30 cellular contexts compared by ENCODE assay signal in the genomic region with DNA sequence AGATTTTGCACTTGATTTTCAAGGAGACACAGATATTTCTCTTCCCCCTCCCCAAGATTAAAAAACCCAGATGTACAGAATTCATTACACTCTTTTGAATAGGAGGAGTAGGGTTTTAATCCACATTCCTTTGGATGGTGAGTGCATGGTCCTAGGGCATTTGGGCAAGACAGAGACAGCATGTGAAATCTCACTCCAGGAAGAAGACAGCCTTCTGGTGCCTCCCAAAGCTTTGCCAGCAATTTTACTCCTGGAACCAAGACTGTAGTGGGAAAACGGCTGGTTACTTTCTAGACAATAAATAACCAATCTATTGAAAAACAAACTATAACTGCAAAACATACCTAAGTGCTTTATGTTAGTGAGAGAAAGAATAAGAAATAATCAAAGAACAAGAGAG.
"Had no signal": no experiment of that assay in that cellular context is flagged by ENCODE, and none has a peak within 500 bp of the region (broad histone marks: within the 10 kb centered on the region; RNA-seq: fewer than 3 reads in every experiment).

No MANE protein-coding gene starts in this region.

- H3K4me3 Mint-ChIP-seq: activated CD4-positive, alpha-beta memory T cell treated with anti-CD3 and anti-CD28 coated beads for 36 hours; activated naive CD4-positive, alpha-beta T cell treated with anti-CD3 and anti-CD28 coated beads for 36 hours; activated T-cell treated with anti-CD3 and anti-CD28 coated beads, Interleukin-2, amount 50 U/mL, for 4 hours; activated T-helper 1 cell treated with anti-CD3 and anti-CD28 coated beads, Interleukin-12 subunit alpha, Interleukin-12 subunit beta, Interleukin-2, Interleukin-4 antibody, amounts not matched to agents 30 ng/mL and 10 ng/mL and 1 ng/mL, durations not matched to agents 14 hours and 24 hours and 36 hours; T-helper 1 cell treated with Interleukin-12 subunit alpha and Interleukin-12 subunit beta and Interleukin-4 antibody, amounts not matched to agents 30 μg/mL and 1 μg/mL, for 36 hours; T-helper 2 cell treated with Interferon-gamma antibody and Interleukin-4, amounts not matched to agents 5 μg/mL and 100 μg/mL, for 36 hours; WTC11 had no signal

- H3K27me3 Mint-ChIP-seq: activated CD4-positive, alpha-beta memory T cell treated with anti-CD3 and anti-CD28 coated beads for 36 hours; brain had no signal

- ATAC-seq: activated naive CD4-positive, alpha-beta T cell treated with anti-CD3 and anti-CD28 coated beads, Interleukin-2, amount 50 U/mL, for 72 hours; activated T-cell treated with anti-CD3 and anti-CD28 coated beads, Interleukin-2, amount 50 U/mL, for 4 hours; K562; PC-3; WTC11 had no signal

- H3K4me1 Mint-ChIP-seq: WTC11 had no signal

- H3K36me3 Mint-ChIP-seq: activated CD4-positive, alpha-beta memory T cell treated with anti-CD3 and anti-CD28 coated beads for 36 hours; activated naive CD4-positive, alpha-beta T cell treated with anti-CD3 and anti-CD28 coated beads, Interleukin-2, amount 50 U/mL, for 72 hours; brain; WTC11 had no signal

- H3K9me3 Mint-ChIP-seq: activated CD4-positive, alpha-beta memory T cell treated with anti-CD3 and anti-CD28 coated beads for 36 hours; activated naive CD4-positive, alpha-beta T cell treated with anti-CD3 and anti-CD28 coated beads for 36 hours; activated naive CD4-positive, alpha-beta T cell treated with anti-CD3 and anti-CD28 coated beads, Interleukin-2, amount 50 U/mL, for 72 hours; activated T-cell treated with anti-CD3 and anti-CD28 coated beads, Interleukin-2, amount 50 U/mL, for 4 hours; activated T-helper 1 cell treated with anti-CD3 and anti-CD28 coated beads, Interleukin-12 subunit alpha, Interleukin-12 subunit beta, Interleukin-2, Interleukin-4 antibody, amounts not matched to agents 30 ng/mL and 10 ng/mL and 1 ng/mL, durations not matched to agents 14 hours and 24 hours and 36 hours; brain; T-helper 1 cell treated with Interleukin-12 subunit alpha and Interleukin-12 subunit beta and Interleukin-4 antibody, amounts not matched to agents 30 μg/mL and 1 μg/mL, for 36 hours; T-helper 2 cell treated with Interferon-gamma antibody and Interleukin-4, amounts not matched to agents 5 μg/mL and 100 μg/mL, for 36 hours; WTC11 had no signal

- DNase-seq: activated CD4-positive, alpha-beta memory T cell treated with anti-CD3 and anti-CD28 coated beads for 36 hours; activated CD4-positive, alpha-beta T cell treated with anti-CD3 and anti-CD28 coated beads for 4 hours; activated CD4-positive, alpha-beta T cell treated with anti-CD3 and anti-CD28 coated beads, Interleukin-2, amount 50 U/mL, for 1 hour; activated CD4-positive, CD25-positive, alpha-beta regulatory T cell treated with anti-CD3 and anti-CD28 coated beads, Interleukin-2, amount 50 U/mL, for 72 hours; activated CD8-positive, alpha-beta memory T cell treated with anti-CD3 and anti-CD28 coated beads, Interleukin-2, amount 50 U/mL, for 4 hours; activated gamma-delta T cell treated with Interleukin-2 at 50 U/mL for 16 hours; activated naive CD4-positive, alpha-beta T cell treated with anti-CD3 and anti-CD28 coated beads for 36 hours; activated T-cell treated with anti-CD3 and anti-CD28 coated beads for 4 hours; activated T-cell treated with anti-CD3 and anti-CD28 coated beads, Interleukin-2, amount 50 U/mL, for 4 hours; IMR-90; NCI-H1105; NCI-H1417 treated with DMSO at 0.1 percent for 48 hours; NCI-H187 treated with DMSO at 0.1 percent for 48 hours; NCI-H2081; NCI-H2171 treated with DMSO at 0.1 percent for 48 hours; NCI-H2227 treated with DMSO at 0.1 percent for 48 hours; NCI-H446 treated with DMSO at 0.1 percent for 48 hours; NK-92 treated with Interleukin-12 subunit alpha and Interleukin-12 subunit beta, amount 100 ng/mL, for 24 hours; PC-3; Peyer's patch; RPMI8226; SHP77 treated with DMSO at 0.1 percent for 48 hours; SK-N-SH had no signal

- H3K27ac Mint-ChIP-seq: activated CD4-positive, alpha-beta memory T cell treated with anti-CD3 and anti-CD28 coated beads for 36 hours; activated naive CD4-positive, alpha-beta T cell treated with anti-CD3 and anti-CD28 coated beads for 36 hours; activated naive CD4-positive, alpha-beta T cell treated with anti-CD3 and anti-CD28 coated beads, Interleukin-2, amount 50 U/mL, for 72 hours; activated T-helper 1 cell treated with anti-CD3 and anti-CD28 coated beads, Interleukin-12 subunit alpha, Interleukin-12 subunit beta, Interleukin-2, Interleukin-4 antibody, amounts not matched to agents 30 ng/mL and 10 ng/mL and 1 ng/mL, durations not matched to agents 14 hours and 24 hours and 36 hours; T-helper 1 cell treated with Interleukin-12 subunit alpha and Interleukin-12 subunit beta and Interleukin-4 antibody, amounts not matched to agents 30 μg/mL and 1 μg/mL, for 36 hours; T-helper 2 cell treated with Interferon-gamma antibody and Interleukin-4, amounts not matched to agents 5 μg/mL and 100 μg/mL, for 36 hours; WTC11 had no signal
